1 cellular context compared by ENCODE assay signal in genomic region chr19:23395041-23395721, GRCh38.
TF ChIP-seq lines count a peak whose summit lies in the region.

ZNF91 (minus strand) TSS chr19:23395471; CDS start chr19:23395354, 117 bp downstream.

TF ChIP-seq in HepG2, 621 proteins besides CTCF, POLR2A, EP300 and RAD21 (continued from another document and continues in another):
- TF ChIP-seq IRF2 (CRISPR knock-in tag; IDR thresholded peaks at IDR 0.05) (peak; percentile 64), ZNF280D (CRISPR knock-in tag; IDR thresholded peaks at IDR 0.05) (peak; percentile 38; the same call in 1 of the 2 replicates), TARDBP (CRISPR knock-in tag; IDR thresholded peaks at IDR 0.05) (0 out of 2 replicates have a peak, but pooled peaks have one; percentile 52), KDM5A (IDR thresholded peaks at IDR 0.05; ENCODE audit: borderline replicate concordance, low read length) (peak; percentile 38), BRCA1 (CRISPR knock-in tag; IDR thresholded peaks at IDR 0.05) (peak; percentile 71; the same call in 1 of the 2 replicates), BATF2 (CRISPR knock-in tag; IDR thresholded peaks at IDR 0.05) (no peak), PHF21A (CRISPR knock-in tag; IDR thresholded peaks at IDR 0.05) (peak; percentile 34; the same call in 1 of the 2 replicates), YEATS2 (CRISPR knock-in tag; IDR thresholded peaks at IDR 0.05; ENCODE audit: borderline replicate concordance) (peak; percentile 80), SPEN (CRISPR knock-in tag; IDR thresholded peaks at IDR 0.05; ENCODE audit: low read depth) (peak; percentile 68; the same call in 1 of the 2 replicates), ZNF224 (CRISPR knock-in tag; IDR thresholded peaks at IDR 0.05) (0 out of 2 replicates have a peak, but pooled peaks have one; percentile 48), ARNTL (CRISPR knock-in tag; IDR thresholded peaks at IDR 0.05) (peak; percentile 52; the same call in 1 of the 2 replicates), ZBTB44 (CRISPR knock-in tag; IDR thresholded peaks at IDR 0.05) (peak; percentile 41; the same call in 1 of the 2 replicates), KAT8 (CRISPR knock-in tag; IDR thresholded peaks at IDR 0.05) (peak; percentile 83), MTA1 (CRISPR knock-in tag; IDR thresholded peaks at IDR 0.05; ENCODE audit: borderline replicate concordance) (peak; percentile 55; the same call in 1 of the 2 replicates), CREM (IDR thresholded peaks at IDR 0.05) (peak; percentile 58; the same call in 1 of the 2 replicates), CREM (CRISPR knock-in tag; IDR thresholded peaks at IDR 0.05) (no peak), ZNF550 (CRISPR knock-in tag; IDR thresholded peaks at IDR 0.05; ENCODE audit: borderline replicate concordance) (0 out of 2 replicates have a peak, but pooled peaks have one; percentile 32), PCBP1 (IDR thresholded peaks at IDR 0.05; ENCODE audit: borderline replicate concordance, low read depth, low read length) (no peak), ZNF605 (CRISPR knock-in tag; IDR thresholded peaks at IDR 0.05) (0 out of 2 replicates have a peak, but pooled peaks have one; percentile 37), SP4 (CRISPR knock-in tag; IDR thresholded peaks at IDR 0.05) (peak; percentile 89), ZNF10 (CRISPR knock-in tag; IDR thresholded peaks at IDR 0.05; ENCODE audit: borderline replicate concordance, low read depth) (no peak), LCORL (IDR thresholded peaks at IDR 0.05) (no peak), LCORL (CRISPR knock-in tag; IDR thresholded peaks at IDR 0.05) (no peak), SOX13 (IDR thresholded peaks at IDR 0.05) (no peak), SOX13 (CRISPR knock-in tag; conservative IDR thresholded peaks at IDR 0.05 in 1 of 2, IDR thresholded peaks at IDR 0.05 in 1 of 2) (no peak), HMGA1 (CRISPR knock-in tag; conservative IDR thresholded peaks at IDR 0.05) (no peak), STAT5B (CRISPR knock-in tag; IDR thresholded peaks at IDR 0.05) (no peak; the same call in 1 of the 2 replicates), SCMH1 (CRISPR knock-in tag; IDR thresholded peaks at IDR 0.05; ENCODE audit: borderline replicate concordance) (no peak), DNMT1 (CRISPR knock-in tag; IDR thresholded peaks at IDR 0.05) (no peak), ZNF574 (CRISPR knock-in tag; IDR thresholded peaks at IDR 0.05) (peak; percentile 85), GLI4 (CRISPR knock-in tag; IDR thresholded peaks at IDR 0.05; ENCODE audit: borderline replicate concordance) (no peak), AKAP8 (CRISPR knock-in tag; IDR thresholded peaks at IDR 0.05) (no peak)
- TF ChIP-seq, protein P1, sequence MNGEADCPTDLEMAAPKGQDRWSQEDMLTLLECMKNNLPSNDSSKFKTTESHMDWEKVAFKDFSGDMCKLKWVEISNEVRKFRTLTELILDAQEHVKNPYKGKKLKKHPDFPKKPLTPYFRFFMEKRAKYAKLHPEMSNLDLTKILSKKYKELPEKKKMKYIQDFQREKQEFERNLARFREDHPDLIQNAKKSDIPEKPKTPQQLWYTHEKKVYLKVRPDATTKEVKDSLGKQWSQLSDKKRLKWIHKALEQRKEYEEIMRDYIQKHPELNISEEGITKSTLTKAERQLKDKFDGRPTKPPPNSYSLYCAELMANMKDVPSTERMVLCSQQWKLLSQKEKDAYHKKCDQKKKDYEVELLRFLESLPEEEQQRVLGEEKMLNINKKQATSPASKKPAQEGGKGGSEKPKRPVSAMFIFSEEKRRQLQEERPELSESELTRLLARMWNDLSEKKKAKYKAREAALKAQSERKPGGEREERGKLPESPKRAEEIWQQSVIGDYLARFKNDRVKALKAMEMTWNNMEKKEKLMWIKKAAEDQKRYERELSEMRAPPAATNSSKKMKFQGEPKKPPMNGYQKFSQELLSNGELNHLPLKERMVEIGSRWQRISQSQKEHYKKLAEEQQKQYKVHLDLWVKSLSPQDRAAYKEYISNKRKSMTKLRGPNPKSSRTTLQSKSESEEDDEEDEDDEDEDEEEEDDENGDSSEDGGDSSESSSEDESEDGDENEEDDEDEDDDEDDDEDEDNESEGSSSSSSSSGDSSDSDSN (CRISPR knock-in tag; IDR thresholded peaks at IDR 0.05), result peak; percentile 92
- TF ChIP-seq, protein P2, sequence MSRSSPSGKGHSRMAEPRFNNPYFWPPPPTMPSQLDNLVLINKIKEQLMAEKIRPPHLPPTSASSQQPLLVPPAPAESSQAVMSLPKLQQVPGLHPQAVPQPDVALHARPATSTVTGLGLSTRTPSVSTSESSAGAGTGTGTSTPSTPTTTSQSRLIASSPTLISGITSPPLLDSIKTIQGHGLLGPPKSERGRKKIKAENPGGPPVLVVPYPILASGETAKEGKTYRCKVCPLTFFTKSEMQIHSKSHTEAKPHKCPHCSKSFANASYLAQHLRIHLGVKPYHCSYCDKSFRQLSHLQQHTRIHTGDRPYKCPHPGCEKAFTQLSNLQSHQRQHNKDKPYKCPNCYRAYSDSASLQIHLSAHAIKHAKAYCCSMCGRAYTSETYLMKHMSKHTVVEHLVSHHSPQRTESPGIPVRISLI (CRISPR knock-in tag; IDR thresholded peaks at IDR 0.05; ENCODE audit: borderline replicate concordance), result peak; percentile 33; the same call in 1 of the 2 replicates
- TF ChIP-seq, protein P3, sequence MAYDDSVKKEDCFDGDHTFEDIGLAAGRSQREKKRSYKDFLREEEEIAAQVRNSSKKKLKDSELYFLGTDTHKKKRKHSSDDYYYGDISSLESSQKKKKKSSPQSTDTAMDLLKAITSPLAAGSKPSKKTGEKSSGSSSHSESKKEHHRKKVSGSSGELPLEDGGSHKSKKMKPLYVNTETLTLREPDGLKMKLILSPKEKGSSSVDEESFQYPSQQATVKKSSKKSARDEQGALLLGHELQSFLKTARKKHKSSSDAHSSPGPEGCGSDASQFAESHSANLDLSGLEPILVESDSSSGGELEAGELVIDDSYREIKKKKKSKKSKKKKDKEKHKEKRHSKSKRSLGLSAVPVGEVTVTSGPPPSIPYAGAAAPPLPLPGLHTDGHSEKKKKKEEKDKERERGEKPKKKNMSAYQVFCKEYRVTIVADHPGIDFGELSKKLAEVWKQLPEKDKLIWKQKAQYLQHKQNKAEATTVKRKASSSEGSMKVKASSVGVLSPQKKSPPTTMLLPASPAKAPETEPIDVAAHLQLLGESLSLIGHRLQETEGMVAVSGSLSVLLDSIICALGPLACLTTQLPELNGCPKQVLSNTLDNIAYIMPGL (CRISPR knock-in tag; IDR thresholded peaks at IDR 0.05; ENCODE audit: borderline replicate concordance in 1 of 2, low read depth in 1 of 2), result peak; percentile 82 to 86; a peak in 3 of 4 replicates
- TF ChIP-seq, protein P4, sequence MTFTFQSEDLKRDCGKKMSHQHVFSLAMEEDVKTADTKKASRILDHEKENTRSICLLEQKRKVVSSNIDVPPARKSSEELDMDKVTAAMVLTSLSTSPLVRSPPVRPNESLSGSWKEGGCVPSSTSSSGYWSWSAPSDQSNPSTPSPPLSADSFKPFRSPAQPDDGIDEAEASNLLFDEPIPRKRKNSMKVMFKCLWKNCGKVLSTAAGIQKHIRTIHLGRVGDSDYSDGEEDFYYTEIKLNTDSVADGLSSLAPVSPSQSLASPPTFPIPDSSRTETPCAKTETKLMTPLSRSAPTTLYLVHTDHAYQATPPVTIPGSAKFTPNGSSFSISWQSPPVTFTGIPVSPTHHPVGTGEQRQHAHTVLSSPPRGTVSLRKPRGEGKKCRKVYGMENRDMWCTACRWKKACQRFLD (CRISPR knock-in tag; IDR thresholded peaks at IDR 0.05; ENCODE audit: borderline replicate concordance), result peak; percentile 35; the same call in 1 of the 2 replicates
- TF ChIP-seq, protein P5, sequence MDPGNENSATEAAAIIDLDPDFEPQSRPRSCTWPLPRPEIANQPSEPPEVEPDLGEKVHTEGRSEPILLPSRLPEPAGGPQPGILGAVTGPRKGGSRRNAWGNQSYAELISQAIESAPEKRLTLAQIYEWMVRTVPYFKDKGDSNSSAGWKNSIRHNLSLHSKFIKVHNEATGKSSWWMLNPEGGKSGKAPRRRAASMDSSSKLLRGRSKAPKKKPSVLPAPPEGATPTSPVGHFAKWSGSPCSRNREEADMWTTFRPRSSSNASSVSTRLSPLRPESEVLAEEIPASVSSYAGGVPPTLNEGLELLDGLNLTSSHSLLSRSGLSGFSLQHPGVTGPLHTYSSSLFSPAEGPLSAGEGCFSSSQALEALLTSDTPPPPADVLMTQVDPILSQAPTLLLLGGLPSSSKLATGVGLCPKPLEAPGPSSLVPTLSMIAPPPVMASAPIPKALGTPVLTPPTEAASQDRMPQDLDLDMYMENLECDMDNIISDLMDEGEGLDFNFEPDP (CRISPR knock-in tag; conservative IDR thresholded peaks at IDR 0.05), result 0 out of 2 replicates have a peak, but pooled peaks have one; percentile 73
